Comparison of ENCODE assay signal across 25 cellular contexts in genomic region chr4:40322853-40323252, GRCh38. TPM values are rescaled to one million over a fixed set of nuclear protein-coding genes. Genes with fewer than 3 reads are reported as not detected.
DNase-seq lines count a peak whose midpoint lies in the region; ATAC-seq, FAIRE-seq and TF ChIP-seq lines count a peak whose summit lies in the region.
"Had no signal": no experiment of that assay in that cellular context is flagged by ENCODE, and none has a peak within 500 bp of the region (broad histone marks: within the 10 kb centered on the region; RNA-seq: fewer than 3 reads in every experiment).

No MANE protein-coding gene starts in this region.

- no peak for FAIRE-seq in astrocyte (lab: Jason Lieb, UNC)
- FAIRE-seq: RCC 7860 had no signal

- no peak for ATAC-seq in GM19324 (IDR thresholded peaks at IDR 0.05; ENCODE audit: low FRiP score, unreplicated experiment)
- ATAC-seq: activated CD4-positive, CD25-positive, alpha-beta regulatory T cell treated with anti-CD3 and anti-CD28 coated beads, Interleukin-2, amount 50 U/mL, for 24 hours; CD8-positive, alpha-beta T cell; heart left ventricle; natural killer cell treated with Interleukin-12 subunit alpha and Interleukin-12 subunit beta and Interleukin-15 and Interleukin-18, amount 100 ng/mL, for 72 hours; right cardiac atrium had no signal

- no peak overlapping the region for H3K27ac ChIP-seq in astrocyte (ENCODE audit: low read depth, low read length)
- H3K27ac ChIP-seq: cardiac muscle cell, esophagus muscularis mucosa, heart left ventricle had no signal

- H3K4me1 ChIP-seq in astrocyte (ENCODE audit: insufficient read depth, low read length) = peaks cover 10% of the 10 kb centered on the region
- H3K4me1 ChIP-seq: heart left ventricle had no signal

- TF ChIP-seq CTCF in HFFc6 (IDR thresholded peaks at IDR 0.05) (no peak), astrocyte (IDR thresholded peaks at IDR 0.05; ENCODE audit: insufficient read depth, low read depth, low read length) (no peak), mesothelial cell of epicardium (IDR thresholded peaks at IDR 0.05; ENCODE audit: unreplicated experiment) (no peak)

- H3K9ac ChIP-seq in astrocyte (ENCODE audit: low read length) = no peak overlapping the region
- H3K9ac ChIP-seq: SK-N-SH had no signal

- no peaks in the 10 kb centered on the region for H3K79me2 ChIP-seq in astrocyte (ENCODE audit: insufficient read depth, low read length)

- H3K36me3 Mint-ChIP-seq in HFFc6 (ENCODE audit: low read depth) = no peaks in the 10 kb centered on the region
- H3K36me3 Mint-ChIP-seq in astrocyte (ENCODE audit: low read depth, unreplicated experiment) = no peaks in the 10 kb centered on the region
- H3K36me3 Mint-ChIP-seq in mesothelial cell of epicardium = no peaks in the 10 kb centered on the region
- H3K36me3 Mint-ChIP-seq: CD8-positive, alpha-beta T cell; IgD-negative memory B cell; immature natural killer cell; natural killer cell treated with Interleukin-12 subunit alpha and Interleukin-12 subunit beta and Interleukin-15 and Interleukin-18, amount 100 ng/mL, for 72 hours had no signal

- H3K9me3 Mint-ChIP-seq in HFFc6 (no peaks in the 10 kb centered on the region), astrocyte (ENCODE audit: unreplicated experiment) (no peaks in the 10 kb centered on the region), mesothelial cell of epicardium (no peaks in the 10 kb centered on the region)
- H3K9me3 Mint-ChIP-seq: activated T-helper 1 cell treated with anti-CD3 and anti-CD28 coated beads, Interleukin-12 subunit alpha, Interleukin-12 subunit beta, Interleukin-2, Interleukin-4 antibody, amounts not matched to agents 30 ng/mL and 10 ng/mL and 1 ng/mL, durations not matched to agents 14 hours and 24 hours and 36 hours; CD8-positive, alpha-beta T cell; IgD-negative memory B cell; immature natural killer cell; natural killer cell treated with Interleukin-12 subunit alpha and Interleukin-12 subunit beta and Interleukin-15 and Interleukin-18, amount 100 ng/mL, for 72 hours had no signal

- H3K27me3 ChIP-seq in astrocyte (ENCODE audit: insufficient read depth, low read length) = no peaks in the 10 kb centered on the region
- H3K27me3 ChIP-seq: cardiac muscle cell, esophagus muscularis mucosa, heart left ventricle had no signal

- H3K4me3 Mint-ChIP-seq in HFFc6 (no peak overlapping the region), astrocyte (ENCODE audit: unreplicated experiment) (no peak overlapping the region), mesothelial cell of epicardium (no peak overlapping the region)
- H3K4me3 Mint-ChIP-seq: activated T-helper 1 cell treated with anti-CD3 and anti-CD28 coated beads, Interleukin-12 subunit alpha, Interleukin-12 subunit beta, Interleukin-2, Interleukin-4 antibody, amounts not matched to agents 30 ng/mL and 10 ng/mL and 1 ng/mL, durations not matched to agents 14 hours and 24 hours and 36 hours; CD8-positive, alpha-beta T cell; IgD-negative memory B cell; immature natural killer cell; natural killer cell treated with Interleukin-12 subunit alpha and Interleukin-12 subunit beta and Interleukin-15 and Interleukin-18, amount 100 ng/mL, for 72 hours had no signal

- no peak overlapping the region for H3K4me2 ChIP-seq in astrocyte (ENCODE audit: low read length)

- H3K27me3 Mint-ChIP-seq in HFFc6 (ENCODE audit: insufficient read depth) (peaks cover 6% of the 10 kb centered on the region; the same call in 1 of the 2 replicates), astrocyte (ENCODE audit: low read depth, unreplicated experiment) (peaks cover 5% of the 10 kb centered on the region), mesothelial cell of epicardium (ENCODE audit: low read depth) (no peaks in the 10 kb centered on the region)
- H3K27me3 Mint-ChIP-seq: IgD-negative memory B cell; natural killer cell treated with Interleukin-12 subunit alpha and Interleukin-12 subunit beta and Interleukin-15 and Interleukin-18, amount 100 ng/mL, for 72 hours had no signal

- no peaks in the 10 kb centered on the region for H3K9me3 ChIP-seq in astrocyte (ENCODE audit: insufficient read depth, low read depth, low read length)
- H3K9me3 ChIP-seq: esophagus muscularis mucosa, heart left ventricle, SK-N-SH had no signal

- DNase-seq in A172 (ENCODE audit: low spot score) (peak; percentile 13), HFFc6 (peak; percentile 51), astrocyte (ENCODE audit: low read depth) (peak; percentile 58), mesothelial cell of epicardium (ENCODE audit: low spot score in 2 of 2, unreplicated experiment in 2 of 2) (no peak), NCI-H345 (lab: John Stamatoyannopoulos, UW) (no peak), NCI-H1694 treated with DMSO at 0.1 percent for 48 hours (lab: John Stamatoyannopoulos, UW) (no peak)
- no peak for DNase-seq in activated CD4-positive, CD25-positive, alpha-beta regulatory T cell (lab: John Stamatoyannopoulos, UW)
- DNase-seq: CD8-positive, alpha-beta T cell; heart left ventricle; immature natural killer cell; MV-4-11; NCI-H2107; right cardiac atrium; SK-N-SH; stimulated activated naive CD4-positive, alpha-beta T cell treated with Interleukin-2 at 50 U/mL for 16 hours; T-helper 9 cell had no signal

- no peaks in the 10 kb centered on the region for H3K36me3 ChIP-seq in astrocyte (ENCODE audit: insufficient read depth, low read length)
- H3K36me3 ChIP-seq: cardiac muscle cell, esophagus muscularis mucosa, heart left ventricle had no signal

- H2AFZ ChIP-seq in astrocyte (ENCODE audit: low read depth, low read length) = no peak overlapping the region

- peaks cover 54% of the 10 kb centered on the region for H3K4me1 Mint-ChIP-seq in HFFc6 (ENCODE audit: low read depth)
- H3K4me1 Mint-ChIP-seq in astrocyte (ENCODE audit: low read depth, unreplicated experiment) = peaks cover 14% of the 10 kb centered on the region
- H3K4me1 Mint-ChIP-seq in mesothelial cell of epicardium = peaks cover 56% of the 10 kb centered on the region
- H3K4me1 Mint-ChIP-seq: immature natural killer cell had no signal

- H3K4me3 ChIP-seq in astrocyte (ENCODE audit: insufficient read depth, low read depth, low read length) = no peak overlapping the region
- H3K4me3 ChIP-seq: cardiac muscle cell, esophagus muscularis mucosa, heart left ventricle had no signal

- H3K27ac Mint-ChIP-seq in HFFc6 (peak overlapping the region; percentile 91), astrocyte (ENCODE audit: unreplicated experiment) (no peak overlapping the region), mesothelial cell of epicardium (peak overlapping the region; percentile 83)
- H3K27ac Mint-ChIP-seq: activated T-helper 1 cell treated with anti-CD3 and anti-CD28 coated beads, Interleukin-12 subunit alpha, Interleukin-12 subunit beta, Interleukin-2, Interleukin-4 antibody, amounts not matched to agents 30 ng/mL and 10 ng/mL and 1 ng/mL, durations not matched to agents 14 hours and 24 hours and 36 hours; IgD-negative memory B cell; immature natural killer cell; natural killer cell treated with Interleukin-12 subunit alpha and Interleukin-12 subunit beta and Interleukin-15 and Interleukin-18, amount 100 ng/mL, for 72 hours had no signal

- H4K20me1 ChIP-seq in astrocyte (ENCODE audit: insufficient read depth, low read length) = no peaks in the 10 kb centered on the region

RNA-seq across cellular contexts. Expression of gene CHRNA9, which starts 12.3 kb away (rescaled TPM):
- 1.4 TPM in 1 of 2 replicates, not detected in the other for total RNA-seq in A172 (2014; rRNA removed; shearing (Covaris generic))
- total RNA-seq in HFFc6 (2021; fragmentation: NEBNext Ultra II Directional; extraction: Animal tissue kit (Norgen Biotek cat#: 25700)) = not detected
- 2.8 and 3.4 TPM in 2 replicates for total RNA-seq in astrocyte
- total RNA-seq in mesothelial cell of epicardium = not detected in 3 replicates
- total RNA-seq: activated T-helper 1 cell treated with anti-CD3 and anti-CD28 coated beads, Interleukin-12 subunit alpha, Interleukin-12 subunit beta, Interleukin-2, Interleukin-4 antibody, amounts not matched to agents 30 ng/mL and 10 ng/mL and 1 ng/mL, durations not matched to agents 14 hours and 24 hours and 36 hours; cardiac muscle cell; heart left ventricle; lung microvascular endothelial cell; natural killer cell treated with Interleukin-12 subunit alpha and Interleukin-12 subunit beta and Interleukin-15 and Interleukin-18, amount 100 ng/mL, for 72 hours; right cardiac atrium had no signal

Comparison
In these comparisons a context has a peak if more than half of its experiments do, and no peak if none do; other contexts are left out.
1. DNase-seq: peak in A172 (single experiment), HFFc6 (single experiment) and astrocyte (single experiment); none in mesothelial cell of epicardium (0 of 2), NCI-H345 (single experiment), activated CD4-positive, CD25-positive, alpha-beta regulatory T cell (0 of 4) and NCI-H1694 treated with DMSO at 0.1 percent for 48 hours (single experiment).